19 cellular contexts compared by ENCODE assay signal in the genomic region with DNA sequence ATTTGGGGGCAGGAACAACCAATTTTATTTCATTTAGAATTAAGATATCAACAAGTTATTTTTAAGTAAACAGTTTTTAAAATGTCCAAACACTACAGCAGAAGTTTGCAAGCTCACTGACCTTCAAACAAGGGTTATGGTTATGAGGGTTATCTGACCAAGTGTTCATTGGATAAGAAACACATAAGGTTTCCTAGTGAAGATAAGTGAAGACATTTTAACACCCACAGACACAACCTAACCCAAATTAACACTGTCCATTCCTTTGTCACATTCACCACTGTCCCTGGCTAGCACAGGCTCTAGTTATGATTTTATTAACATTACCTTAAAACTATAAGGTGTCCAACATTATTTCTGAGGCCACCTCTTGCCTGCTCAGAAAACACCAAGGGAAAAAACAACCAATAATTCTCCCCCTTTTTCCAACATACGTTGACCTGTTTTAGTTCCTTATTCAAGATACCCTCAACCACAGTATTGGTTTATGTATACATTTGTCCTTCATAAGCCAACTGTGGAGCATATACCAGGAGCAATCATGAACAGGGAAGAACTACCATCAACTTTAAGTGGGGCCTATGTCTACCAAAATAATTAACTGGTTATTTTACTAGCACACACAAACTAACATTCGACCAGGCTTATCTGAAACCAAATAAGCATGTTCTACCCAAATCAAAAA. TPM values are rescaled to one million over a fixed set of nuclear protein-coding genes. Genes with fewer than 3 reads are reported as not detected.
DNase-seq lines count a peak whose midpoint lies in the region; ATAC-seq and TF ChIP-seq lines count a peak whose summit lies in the region.
"Had no signal": no experiment of that assay in that cellular context is flagged by ENCODE, and none has a peak within 500 bp of the region (broad histone marks: within the 10 kb centered on the region; RNA-seq: fewer than 3 reads in every experiment).

No MANE protein-coding gene starts in this region.

- H3K4me2 ChIP-seq in Loucy (ENCODE audit: low read depth, low read length, poor library complexity, severe bottlenecking) (peak overlapping the region; percentile 89), skeletal muscle satellite cell (ENCODE audit: low read length) (peak overlapping the region; percentile 6), hepatocyte (no peak overlapping the region)

- H3K27ac ChIP-seq in cardiac muscle cell (peak overlapping the region; percentile 70), ovary (no peak overlapping the region), hepatocyte (no peak overlapping the region)
- H3K27ac ChIP-seq: thoracic aorta had no signal

- H3K36me3 Mint-ChIP-seq in activated naive CD8-positive, alpha-beta T cell treated with anti-CD3 and anti-CD28 coated beads, Interleukin-2, amount 50 U/mL, for 24 hours (ENCODE audit: low read depth): peaks cover 70% of the 10 kb centered on the region

- H3K4me1 Mint-ChIP-seq in activated naive CD8-positive, alpha-beta T cell treated with anti-CD3 and anti-CD28 coated beads, Interleukin-2, amount 50 U/mL, for 24 hours: peaks cover 68% of the 10 kb centered on the region

- H3K9me3 ChIP-seq in cardiac muscle cell (ENCODE audit: low read depth): no peaks in the 10 kb centered on the region
- H3K9me3 ChIP-seq in Loucy (ENCODE audit: insufficient read depth, low read depth, low read length): no peaks in the 10 kb centered on the region
- H3K9me3 ChIP-seq in skeletal muscle satellite cell (replicated peaks; ENCODE audit: low read length): no peaks in the 10 kb centered on the region
- no peaks in the 10 kb centered on the region for H3K9me3 ChIP-seq in ovary
- no peaks in the 10 kb centered on the region for H3K9me3 ChIP-seq in hepatocyte (ENCODE audit: low read depth)
- H3K9me3 ChIP-seq: left lung, mucosa of descending colon, thoracic aorta had no signal

- intact Hi-C loops in cardiac septum (cut with DNase I): no loop called here
- intact Hi-C loops in ovary (cut with DNase I): no loop called here

- no peak overlapping the region for H3K4me3 ChIP-seq in cardiac muscle cell
- peak overlapping the region; percentile 92 for H3K4me3 ChIP-seq in Loucy (ENCODE audit: low read length, poor library complexity, severe bottlenecking)
- H3K4me3 ChIP-seq in skeletal muscle satellite cell (ENCODE audit: low read length): no peak overlapping the region
- H3K4me3 ChIP-seq in ovary: no peak overlapping the region
- no peak overlapping the region for H3K4me3 ChIP-seq in hepatocyte
- H3K4me3 ChIP-seq: left lung, mucosa of descending colon, thoracic aorta had no signal

- H2AFZ ChIP-seq in Loucy (ENCODE audit: low read length) (no peak overlapping the region), hepatocyte (no peak overlapping the region)

- 62 to 67% (median 64%) methylated on average over 2 of the region's 2 CpGs for WGBS in ovary, 3 donors
- WGBS in hepatocyte (ENCODE audit: low lambda C conversion rate, missing lambda C conversion rate): 84% methylated on average over 2 of the region's 2 CpGs

- H3K9ac ChIP-seq in Loucy (ENCODE audit: low read depth, low read length, poor library complexity, severe bottlenecking) (peak overlapping the region; percentile 98), skeletal muscle satellite cell (ENCODE audit: low read depth, low read length) (no peak overlapping the region)

- no peaks in the 10 kb centered on the region for H3K36me3 ChIP-seq in cardiac muscle cell
- H3K36me3 ChIP-seq in Loucy (ENCODE audit: insufficient read depth, low read length): 0 out of 2 replicates have a peak, but pooled peaks cover 5% of the 10 kb centered on the region
- H3K36me3 ChIP-seq in skeletal muscle satellite cell (ENCODE audit: insufficient read depth, low read length): peaks cover 34% of the 10 kb centered on the region
- no peaks in the 10 kb centered on the region for H3K36me3 ChIP-seq in ovary
- no peaks in the 10 kb centered on the region for H3K36me3 ChIP-seq in hepatocyte (replicated peaks; ENCODE audit: insufficient read depth, low read depth)
- H3K36me3 ChIP-seq: thoracic aorta had no signal

- no peaks in the 10 kb centered on the region for H3K27me3 ChIP-seq in cardiac muscle cell
- H3K27me3 ChIP-seq in Loucy (ENCODE audit: insufficient read depth, low read length, poor library complexity, severe bottlenecking): no peaks in the 10 kb centered on the region
- no peaks in the 10 kb centered on the region for H3K27me3 ChIP-seq in skeletal muscle satellite cell (ENCODE audit: control insufficient read depth, insufficient read depth, low read length)
- H3K27me3 ChIP-seq in ovary: no peaks in the 10 kb centered on the region
- H3K27me3 ChIP-seq in hepatocyte: no peaks in the 10 kb centered on the region
- H3K27me3 ChIP-seq: left lung had no signal

- ATAC-seq in activated naive CD8-positive, alpha-beta T cell treated with anti-CD3 and anti-CD28 coated beads, Interleukin-2, amount 50 U/mL, for 24 hours: no peak
- ATAC-seq in GM18502 (IDR thresholded peaks at IDR 0.05; ENCODE audit: poor library complexity, unreplicated experiment): no peak
- ATAC-seq: effector memory CD8-positive, alpha-beta T cell; left lung; mucosa of descending colon had no signal

- TF ChIP-seq CTCF in cardiac muscle cell (IDR thresholded peaks at IDR 0.05; ENCODE audit: low read depth, low read length): no peak
- no peak for TF ChIP-seq CTCF in Loucy (conservative IDR thresholded peaks at IDR 0.05; ENCODE audit: low read length)
- TF ChIP-seq CTCF in ovary (IDR thresholded peaks at IDR 0.05): no peak
- TF ChIP-seq CTCF in hepatocyte (IDR thresholded peaks at IDR 0.05; ENCODE audit: poor library complexity): no peak

- H3F3A ChIP-seq in Loucy (ENCODE audit: low read depth): no peaks in the 10 kb centered on the region

- no peak overlapping the region for H3K27ac Mint-ChIP-seq in activated naive CD8-positive, alpha-beta T cell treated with anti-CD3 and anti-CD28 coated beads, Interleukin-2, amount 50 U/mL, for 24 hours

- DNase-seq in cardiac muscle cell (ENCODE audit: low read depth in 1 of 2, low spot score in 1 of 2) (no peak), cardiac septum (ENCODE audit: low spot score) (no peak), ovary (no peak), hepatocyte (ENCODE audit: low spot score) (no peak)
- DNase-seq in activated naive CD8-positive, alpha-beta T cell treated with anti-CD3 and anti-CD28 coated beads, Interleukin-2, amount 50 U/mL, for 24 hours: no peak
- DNase-seq: activated CD4-positive, alpha-beta T cell treated with anti-CD3 and anti-CD28 coated beads for 1 hour; activated gamma-delta T cell treated with Interleukin-2 at 50 U/mL for 16 hours; anterior cingulate cortex; DMS79; effector memory CD8-positive, alpha-beta T cell; left lung; mucosa of descending colon; NCI-H1417; NCI-H748 treated with DMSO at 0.1 percent for 48 hours; T-helper 9 cell had no signal

- H3K27me3 Mint-ChIP-seq in activated naive CD8-positive, alpha-beta T cell treated with anti-CD3 and anti-CD28 coated beads, Interleukin-2, amount 50 U/mL, for 24 hours: no peaks in the 10 kb centered on the region
- H3K27me3 Mint-ChIP-seq: effector memory CD8-positive, alpha-beta T cell had no signal

- H3K4me1 ChIP-seq in cardiac muscle cell (ENCODE audit: low read depth) (peaks cover 44% of the 10 kb centered on the region), Loucy (ENCODE audit: insufficient read depth, low read length, poor library complexity, severe bottlenecking) (peaks cover 35% of the 10 kb centered on the region), skeletal muscle satellite cell (ENCODE audit: control insufficient read depth, insufficient read depth, low read length) (peaks cover 17% of the 10 kb centered on the region), ovary (ENCODE audit: insufficient read depth) (peaks cover 8% of the 10 kb centered on the region), hepatocyte (ENCODE audit: insufficient read depth) (peaks cover 18% of the 10 kb centered on the region)

- no peak for TF ChIP-seq POLR2A in ovary (IDR thresholded peaks at IDR 0.05)

- H3K79me2 ChIP-seq in Loucy (ENCODE audit: insufficient read depth, low read length) (peaks cover 89% of the 10 kb centered on the region), hepatocyte (peaks cover 92% of the 10 kb centered on the region)

- H4K20me1 ChIP-seq in Loucy (ENCODE audit: insufficient read depth, low read length, poor library complexity, severe bottlenecking) (peaks cover 75% of the 10 kb centered on the region), hepatocyte (ENCODE audit: insufficient read depth, poor library complexity, severe bottlenecking) (peaks cover 63% of the 10 kb centered on the region)

- H3K9me2 ChIP-seq in Loucy (replicated peaks; ENCODE audit: low read depth, low read length) (no peaks in the 10 kb centered on the region), hepatocyte (replicated peaks; ENCODE audit: insufficient read depth) (no peaks in the 10 kb centered on the region)

- TF ChIP-seq EP300 in ovary (IDR thresholded peaks at IDR 0.05): no peak

- H3K9me3 Mint-ChIP-seq in activated naive CD8-positive, alpha-beta T cell treated with anti-CD3 and anti-CD28 coated beads, Interleukin-2, amount 50 U/mL, for 24 hours: no peaks in the 10 kb centered on the region
- H3K9me3 Mint-ChIP-seq: effector memory CD8-positive, alpha-beta T cell had no signal

- H3K4me3 Mint-ChIP-seq in activated naive CD8-positive, alpha-beta T cell treated with anti-CD3 and anti-CD28 coated beads, Interleukin-2, amount 50 U/mL, for 24 hours: peak overlapping the region; percentile 13
- H3K4me3 Mint-ChIP-seq: effector memory CD8-positive, alpha-beta T cell had no signal

RNA-seq across cellular contexts. Expression of gene ETF1, which starts 4.0 kb away (rescaled TPM):
- total RNA-seq in cardiac muscle cell (50.6 and 53.4 TPM in 2 replicates), cardiac septum (86.8 TPM), ovary (100 to 1,000 TPM in 1 of 7 donors, 10 to 100 TPM in 6; 41.3 to 106 (median 68.3) TPM), hepatocyte (90.5 and 93.3 TPM in 2 replicates)
- polyA plus RNA-seq in cardiac muscle cell (31.2 and 37.2 TPM in 2 replicates), ovary (10 to 100 TPM; 29.3 to 70.0 TPM), hepatocyte (35.3 and 42.6 TPM in 2 replicates)
- total RNA-seq in skeletal muscle satellite cell (2012; rRNA removed): 137 and 170 TPM in 2 replicates

RNA-seq across cellular contexts. Expression of gene HSPA9, which starts 36.1 kb away (rescaled TPM):
- 292 and 298 TPM in 2 replicates for total RNA-seq in cardiac muscle cell
- polyA plus RNA-seq in cardiac muscle cell: 209 and 213 TPM in 2 replicates
- total RNA-seq in cardiac septum: 274 TPM
- total RNA-seq in skeletal muscle satellite cell (2012; rRNA removed): 410 and 475 TPM in 2 replicates
- 100 to 1,000 TPM; 147 to 340 (median 180) TPM for total RNA-seq in ovary
- polyA plus RNA-seq in ovary: 100 to 1,000 TPM in 1 of 2 donors, 10 to 100 TPM in 1; 85.4 to 220 TPM
- total RNA-seq in hepatocyte: 383 and 429 TPM in 2 replicates
- polyA plus RNA-seq in hepatocyte: 211 and 212 TPM in 2 replicates
